In genomic region chr14:55707365-55707804, GRCh38 we compare ENCODE assay signal across 8 cellular contexts.
DNase-seq lines count a peak whose midpoint lies in the region; ATAC-seq and TF ChIP-seq lines count a peak whose summit lies in the region.

No MANE protein-coding gene starts in this region.

- H2AFZ ChIP-seq in PC-9, result no peak overlapping the region

- no peak for DNase-seq in BJ (ENCODE audit: low read depth)
- peak; percentile 23 for DNase-seq in HEK293T (ENCODE audit: extremely low spot score)
- DNase-seq in PC-9, result peak in 1 of 2 experiments; percentile 60
- no peak for DNase-seq in esophagus squamous epithelium (lab: John Stamatoyannopoulos, UW)
- peak; percentile 66 for DNase-seq in pons (ENCODE audit: low spot score)
- no peak for DNase-seq in activated T-cell treated with anti-CD3 and anti-CD28 coated beads for 4 hours
- no peak for DNase-seq in activated gamma-delta T cell treated with Interleukin-2 at 50 U/mL for 16 hours

- H4K20me1 ChIP-seq in PC-9 (ENCODE audit: insufficient read depth), result no peaks in the 10 kb centered on the region

- no peaks in the 10 kb centered on the region for H3F3A ChIP-seq in PC-9 (ENCODE audit: insufficient read depth, low read depth)

- 18 to 22% methylated on average over 6 of the region's 6 CpGs for WGBS in esophagus squamous epithelium, 2 donors

- H3K4me1 ChIP-seq in PC-9 (replicated peaks; ENCODE audit: insufficient read depth) (no peaks in the 10 kb centered on the region), esophagus squamous epithelium (peaks cover 0 to 26% (median 9%) of the 10 kb centered on the region in 3 donors)

- H3K4me3 ChIP-seq in BJ (ENCODE audit: low read depth, low read length) (no peak overlapping the region), PC-9 (no peak overlapping the region), esophagus squamous epithelium (no peak overlapping the region)

- no peaks in the 10 kb centered on the region for H3K9me3 ChIP-seq in PC-9 (ENCODE audit: insufficient read depth, low read depth)
- no peaks in the 10 kb centered on the region for H3K9me3 ChIP-seq in esophagus squamous epithelium

- TF ChIP-seq CTCF in BJ (IDR thresholded peaks at IDR 0.05; ENCODE audit: insufficient read depth, low read depth, low read length) (peak; percentile 68), PC-9 (conservative IDR thresholded peaks at IDR 0.05) (peak; percentile 81), esophagus squamous epithelium (IDR thresholded peaks at IDR 0.05) (peak in 5 of 6 experiments; percentile 50 to 77 (median 56))

- no peaks in the 10 kb centered on the region for H3K27me3 ChIP-seq in BJ (ENCODE audit: control insufficient read depth, insufficient read depth, low read length)
- H3K27me3 ChIP-seq in PC-9 (ENCODE audit: insufficient read depth, low read depth), result no peaks in the 10 kb centered on the region
- H3K27me3 ChIP-seq in esophagus squamous epithelium, result no peaks in the 10 kb centered on the region

- POLR2A ChIA-PET in BJ (lab: Charles Lee), result no interaction called here
- POLR2A ChIA-PET in HEK293T (lab: Yijun Ruan, JAX), result no interaction called here
- POLR2A ChIA-PET in PC-9 (lab: Charles Lee; ENCODE audit: unreplicated experiment), result interaction anchor here (0.7 kb wide), 1 partner anchor 126 kb away, joined by 9 read pairs; no protein-coding TSS in a partner anchor

- intact Hi-C loops in PC-9 (cut with micrococcal nuclease; ENCODE audit: unreplicated experiment), result loop anchor here (1.0 to 5.0 kb wide), 5 partner anchors 95 to 767 kb away; partner anchors contain the start of gene PELI2
- intact Hi-C loops in esophagus squamous epithelium (cut with DNase I), result loop anchor here (10.0 kb wide), 2 partner anchors 717 to 767 kb away; no protein-coding TSS in a partner anchor

- no peak overlapping the region for H3K27ac ChIP-seq in PC-9
- H3K27ac ChIP-seq in esophagus squamous epithelium, result no peak overlapping the region

- CTCF ChIA-PET in BJ (lab: Yijun Ruan, JAX), result interaction anchor here (1.0 to 3.9 kb wide), 7 partner anchors 9 to 767 kb away, joined by 3 to 19 read pairs (median 5); no protein-coding TSS in a partner anchor
- CTCF ChIA-PET in HEK293T (lab: Yijun Ruan, JAX), result interaction anchor here (1.9 kb wide), 1 partner anchor 772 kb away, joined by 4 read pairs; no protein-coding TSS in a partner anchor
- CTCF ChIA-PET in PC-9 (lab: Charles Lee), result no interaction called here

- no peaks in the 10 kb centered on the region for H3K9me2 ChIP-seq in PC-9 (ENCODE audit: insufficient read depth)

- no peak overlapping the region for H3K4me2 ChIP-seq in PC-9

- no peak for ATAC-seq in HG02870 (IDR thresholded peaks at IDR 0.05; ENCODE audit: unreplicated experiment)

- no peak for TF ChIP-seq POLR2A in esophagus squamous epithelium (IDR thresholded peaks at IDR 0.05)

- no peaks in the 10 kb centered on the region for H3K36me3 ChIP-seq in BJ (ENCODE audit: control insufficient read depth, insufficient read depth, low read length)
- no peaks in the 10 kb centered on the region for H3K36me3 ChIP-seq in PC-9 (ENCODE audit: low read depth)
- H3K36me3 ChIP-seq in esophagus squamous epithelium, result no peaks in the 10 kb centered on the region

- H3K79me2 ChIP-seq in PC-9 (ENCODE audit: low read depth), result no peaks in the 10 kb centered on the region

- BruUV-seq in PC-9 (replicated peaks; lab: Mats Ljungman, UMichigan), result no TSS peak

TF ChIP-seq in HEK293T, 16 proteins besides CTCF, POLR2A, EP300 and RAD21:
- TF ChIP-seq FOXA1 (IDR thresholded peaks at IDR 0.05), result no peak
- no peak for TF ChIP-seq HDGF (IDR thresholded peaks at IDR 0.05; ENCODE audit: borderline replicate concordance)
- no peak for TF ChIP-seq L3MBTL2 (conservative IDR thresholded peaks at IDR 0.05)

Comparison
In these comparisons a context has a peak if more than half of its experiments do, and no peak if none do; other contexts are left out.
1. DNase-seq: peak in HEK293T (single experiment) and pons (single experiment); none in BJ (single experiment), esophagus squamous epithelium (single experiment), activated T-cell treated with anti-CD3 and anti-CD28 coated beads for 4 hours (single experiment) and activated gamma-delta T cell treated with Interleukin-2 at 50 U/mL for 16 hours (single experiment).
2. Peak in every context shown above with its lines, with median percentiles within 50 percentile points of each other: CTCF ChIP-seq.